9 cellular contexts compared by ENCODE assay signal in the genomic region with DNA sequence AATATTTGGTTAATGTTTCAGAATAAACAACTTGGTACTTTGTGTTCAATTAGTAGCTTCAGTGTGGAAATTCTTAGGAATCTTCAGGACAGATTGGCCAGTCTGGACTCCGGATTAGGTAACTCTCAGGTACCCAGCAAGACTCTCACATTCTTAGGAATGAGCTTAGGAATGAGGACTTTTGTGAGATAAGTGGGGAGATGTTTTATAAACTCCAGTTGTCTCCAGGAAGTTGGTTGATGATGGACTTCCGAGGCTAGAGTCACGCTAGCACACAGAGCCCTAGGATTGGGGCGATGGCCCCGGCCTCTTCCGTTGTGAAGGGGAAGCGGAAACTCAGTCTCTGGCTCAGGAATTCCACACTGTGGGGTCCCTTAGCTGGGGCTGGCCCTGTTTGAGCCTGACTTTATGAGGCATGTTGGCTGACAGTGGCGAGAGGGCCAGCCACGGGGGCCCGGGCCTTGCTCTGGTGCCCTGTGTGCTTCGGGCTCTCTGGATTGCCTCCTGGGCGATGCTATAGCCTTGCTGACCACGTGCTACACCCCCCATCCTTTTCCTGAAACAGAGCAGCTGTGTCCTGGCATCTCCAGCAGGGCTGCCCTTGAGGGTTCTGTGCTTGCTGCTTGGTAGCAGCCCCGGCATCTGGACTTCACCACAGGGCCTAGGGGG. TPM values are rescaled to one million over a fixed set of nuclear protein-coding genes. Genes with fewer than 3 reads are reported as not detected.
DNase-seq lines count a peak whose midpoint lies in the region; ATAC-seq, FAIRE-seq and TF ChIP-seq lines count a peak whose summit lies in the region.
"Had no signal": no experiment of that assay in that cellular context is flagged by ENCODE, and none has a peak within 500 bp of the region (broad histone marks: within the 10 kb centered on the region; RNA-seq: fewer than 3 reads in every experiment).

No MANE protein-coding gene starts in this region.

- in situ Hi-C loops in Panc1 (cut with HindIII; ENCODE audit: low pct_unique_long_range_greater_than_20kb, low sequenced_read_pairs), result no loop called here

- DNase-seq in Panc1 (ENCODE audit: low read depth, low spot score) (no peak), endothelial cell of umbilical vein (ENCODE audit: low read depth, low spot score) (peak; percentile 77), midbrain (lab: John Stamatoyannopoulos, UW) (peak; percentile 45), tibial artery (no peak), iPS-NIHi7 (ENCODE audit: extremely low spot score) (no peak), retina (no peak), SK-N-DZ (ENCODE audit: low spot score) (no peak)
- DNase-seq: T-helper 9 cell had no signal

- H3K9me3 ChIP-seq in Panc1 (ENCODE audit: control insufficient read depth, insufficient read depth, low read depth, low read length) (no peaks in the 10 kb centered on the region), endothelial cell of umbilical vein (replicated peaks; ENCODE audit: control insufficient read depth, insufficient read depth, low read length) (no peaks in the 10 kb centered on the region), tibial artery (no peaks in the 10 kb centered on the region)

- no peaks in the 10 kb centered on the region for H3K9me1 ChIP-seq in endothelial cell of umbilical vein (replicated peaks; ENCODE audit: control insufficient read depth, extremely low read depth, insufficient read depth, low read length)

- H3K4me1 ChIP-seq in Panc1 (ENCODE audit: control insufficient read depth, insufficient read depth, low read length) (0 out of 2 replicates have a peak, but pooled peaks cover 6% of the 10 kb centered on the region), endothelial cell of umbilical vein (ENCODE audit: control insufficient read depth, extremely low read depth, insufficient read depth, low read length) (peaks cover 20% of the 10 kb centered on the region), tibial artery (peaks cover 0 to 18% (median 10%) of the 10 kb centered on the region in 4 donors)

- H3K4me3 ChIP-seq in Panc1 (ENCODE audit: low read depth in 2 of 2, low read length in 2 of 2), result no peak overlapping the region
- no peak overlapping the region for H3K4me3 ChIP-seq in endothelial cell of umbilical vein (replicated peaks in 1 of 3; ENCODE audit: insufficient read depth in 1 of 3, low read depth in 1 of 3, low read length in 3 of 3)
- no peak overlapping the region for H3K4me3 ChIP-seq in tibial artery

- peak; percentile 71 for ATAC-seq in Panc1
- ATAC-seq: esophagus mucosa had no signal

- dilution Hi-C loops in endothelial cell of umbilical vein (cut with MboI; ENCODE audit: extremely low pct_ligation_motif_present, low sequenced_read_pairs), result no loop called here

- H3K4me2 ChIP-seq in endothelial cell of umbilical vein (ENCODE audit: insufficient read depth, low read length), result peak overlapping the region; percentile 28

- no peaks in the 10 kb centered on the region for H3K36me3 ChIP-seq in Panc1 (ENCODE audit: control insufficient read depth, insufficient read depth, low read length)
- H3K36me3 ChIP-seq in endothelial cell of umbilical vein (ENCODE audit: control insufficient read depth in 2 of 2, extremely low read depth in 1 of 2, insufficient read depth in 2 of 2, low read length in 2 of 2), result no peaks in the 10 kb centered on the region
- H3K36me3 ChIP-seq in tibial artery, result peaks cover 3 to 21% (median 14%) of the 10 kb centered on the region in 3 donors

- no peak overlapping the region for H2AFZ ChIP-seq in endothelial cell of umbilical vein (ENCODE audit: low read depth, low read length)

- TF ChIP-seq CTCF in Panc1 (IDR thresholded peaks at IDR 0.05), result no peak
- peak in 1 of 2 donors; percentile 16 for TF ChIP-seq CTCF in endothelial cell of umbilical vein (IDR thresholded peaks at IDR 0.05; ENCODE audit: extremely low read depth in 1 of 2, insufficient read depth in 1 of 2, low read depth in 1 of 2, low read length in 2 of 2)
- TF ChIP-seq CTCF in tibial artery (IDR thresholded peaks at IDR 0.05), result no peak

- H3K27me3 ChIP-seq in Panc1 (ENCODE audit: control insufficient read depth, insufficient read depth, low read length) (no peaks in the 10 kb centered on the region), endothelial cell of umbilical vein (ENCODE audit: control insufficient read depth in 2 of 2, insufficient read depth in 2 of 2, low read length in 2 of 2) (no peaks in the 10 kb centered on the region), tibial artery (no peaks in the 10 kb centered on the region)

- POLR2A ChIA-PET in Panc1 (lab: Charles Lee), result no interaction called here
- POLR2A ChIA-PET in endothelial cell of umbilical vein (lab: Charles Lee), result interaction anchor here (0.6 kb wide), 1 partner anchor 408 kb away, joined by 7 read pairs; no protein-coding TSS in a partner anchor

- BruUV-seq in Panc1 (replicated peaks; lab: Mats Ljungman, UMichigan), result no TSS peak
- TSS peak; percentile 92 for BruUV-seq in endothelial cell of umbilical vein (replicated peaks; lab: Mats Ljungman, UMichigan)

- H3K9ac ChIP-seq in endothelial cell of umbilical vein (replicated peaks; ENCODE audit: extremely low read depth, insufficient read depth, low read length), result peak overlapping the region; percentile 83

- CTCF ChIA-PET in Panc1 (lab: Charles Lee) (interaction anchor here (0.6 kb wide), 1 partner anchor 49 kb away, joined by 4 read pairs; no protein-coding TSS in a partner anchor), endothelial cell of umbilical vein (lab: Charles Lee) (interaction anchor here (0.8 to 2.2 kb wide), 4 partner anchors 9 to 67 kb away, joined by 3 to 7 read pairs (median 4); a partner anchor contains a TSS)

- H4K20me1 ChIP-seq in endothelial cell of umbilical vein (replicated peaks; ENCODE audit: control insufficient read depth, extremely low read depth, insufficient read depth, low read length), result no peaks in the 10 kb centered on the region

- intact Hi-C loops in Panc1 (cut with micrococcal nuclease; ENCODE audit: unreplicated experiment) (no loop called here), endothelial cell of umbilical vein (cut with micrococcal nuclease) (loop anchor here (1.0 kb wide), 2 partner anchors 19 to 34 kb away; no protein-coding TSS in a partner anchor), tibial artery (cut with DNase I; ENCODE audit: low total_unique reads) (no loop called here)

- TF ChIP-seq POLR2A in endothelial cell of umbilical vein (IDR thresholded peaks at IDR 0.05; ENCODE audit: low read depth, low read length), result peak; percentile 36

- peaks cover 20% of the 10 kb centered on the region for H3K79me2 ChIP-seq in endothelial cell of umbilical vein (ENCODE audit: control insufficient read depth, insufficient read depth, low read length)

- H3K27ac ChIP-seq in Panc1 (ENCODE audit: low read length) (0 out of 2 replicates have a peak overlapping the region, but pooled peaks have one; percentile 39), endothelial cell of umbilical vein (ENCODE audit: insufficient read depth, low read depth, low read length) (peak overlapping the region; percentile 97), tibial artery (peak overlapping the region; percentile 34 to 60)

- FAIRE-seq in endothelial cell of umbilical vein (lab: Jason Lieb, UNC), result peak; percentile 93

TF ChIP-seq in endothelial cell of umbilical vein, 7 proteins besides CTCF, POLR2A, EP300 and RAD21:
- TF ChIP-seq GATA2 (IDR thresholded peaks at IDR 0.05; ENCODE audit: insufficient read depth, insufficient read length, low read depth, low read length) (no peak), MYC (IDR thresholded peaks at IDR 0.05; ENCODE audit: low read depth, low read length) (no peak), FOS (IDR thresholded peaks at IDR 0.05; ENCODE audit: borderline replicate concordance, insufficient read depth, low read length) (no peak), EZH2 (IDR thresholded peaks at IDR 0.05; ENCODE audit: borderline replicate concordance, low read depth, low read length, severe bottlenecking) (no peak), POLR2AphosphoS5 (IDR thresholded peaks at IDR 0.05; ENCODE audit: insufficient read depth, low read depth, low read length) (peak; percentile 57), JUN (IDR thresholded peaks at IDR 0.05; ENCODE audit: borderline replicate concordance, insufficient read depth, insufficient read length, low read depth) (peak; percentile 54)
- TF ChIP-seq, protein P1, sequence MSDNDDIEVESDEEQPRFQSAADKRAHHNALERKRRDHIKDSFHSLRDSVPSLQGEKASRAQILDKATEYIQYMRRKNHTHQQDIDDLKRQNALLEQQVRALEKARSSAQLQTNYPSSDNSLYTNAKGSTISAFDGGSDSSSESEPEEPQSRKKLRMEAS (IDR thresholded peaks at IDR 0.05; ENCODE audit: insufficient read depth, insufficient read length), result peak; percentile 93

RNA-seq across cellular contexts. Expression of a gene that starts 32.4 kb away (rescaled TPM):
- total RNA-seq in Panc1 (2021; ENCODE audit: unreplicated experiment), result 57.3 TPM
- polyA plus RNA-seq in Panc1 (2012; ENCODE audit: insufficient read length), result 65.7 TPM
- 64.9 and 75.9 TPM in 2 replicates for total RNA-seq in endothelial cell of umbilical vein
- 19.3 and 20.5 TPM in 2 replicates for polyA plus RNA-seq in endothelial cell of umbilical vein
- 21.7 and 25.3 TPM in 2 replicates for polyA plus RNA-seq in endothelial cell of umbilical vein (2011; cell fraction: cytosol; rRNA removed)
- 61.5 and 72.6 TPM in 2 replicates for polyA plus RNA-seq in endothelial cell of umbilical vein (2011; cell fraction: nucleus; rRNA removed)
- 36.9 and 44.4 TPM in 2 replicates for polyA plus RNA-seq in endothelial cell of umbilical vein (2012)
- 28.4 and 37.7 TPM in 2 replicates for polyA minus RNA-seq in endothelial cell of umbilical vein
- polyA minus RNA-seq in endothelial cell of umbilical vein (2011; cell fraction: cytosol; rRNA and poly(A)+ RNA removed), result 6.7 TPM
- polyA minus RNA-seq in endothelial cell of umbilical vein (2011; cell fraction: nucleus; rRNA and poly(A)+ RNA removed), result 30.2 and 32.3 TPM in 2 replicates
- polyA plus RNA-seq in SK-N-DZ (2014; cell fraction: cytosol; rRNA removed), result 31.3 and 32.7 TPM in 2 replicates
- 62.0 and 97.3 TPM in 2 replicates for polyA plus RNA-seq in SK-N-DZ (2014; cell fraction: nucleus; rRNA removed)

RNA-seq across cellular contexts. Expression of a gene that starts 56.2 kb away (rescaled TPM):
- total RNA-seq in Panc1 (2021; ENCODE audit: unreplicated experiment) (92.7 TPM), endothelial cell of umbilical vein (23.1 and 28.3 TPM in 2 replicates)
- 107 TPM for polyA plus RNA-seq in Panc1 (2012; ENCODE audit: insufficient read length)
- polyA plus RNA-seq in endothelial cell of umbilical vein, result 46.5 and 61.7 TPM in 2 replicates
- polyA plus RNA-seq in endothelial cell of umbilical vein (2011; cell fraction: cytosol; rRNA removed), result 19.8 and 30.3 TPM in 2 replicates
- polyA plus RNA-seq in endothelial cell of umbilical vein (2011; cell fraction: nucleus; rRNA removed), result 82.4 and 87.1 TPM in 2 replicates
- 16.7 and 26.2 TPM in 2 replicates for polyA plus RNA-seq in endothelial cell of umbilical vein (2012)
- 13.3 and 20.1 TPM in 2 replicates for polyA minus RNA-seq in endothelial cell of umbilical vein
- polyA minus RNA-seq in endothelial cell of umbilical vein (2011; cell fraction: cytosol; rRNA and poly(A)+ RNA removed), result 17.4 TPM
- polyA minus RNA-seq in endothelial cell of umbilical vein (2011; cell fraction: nucleus; rRNA and poly(A)+ RNA removed), result 12.1 and 15.1 TPM in 2 replicates
- 15.9 and 21.1 TPM in 2 replicates for polyA plus RNA-seq in SK-N-DZ (2014; cell fraction: cytosol; rRNA removed)
- 108 and 109 TPM in 2 replicates for polyA plus RNA-seq in SK-N-DZ (2014; cell fraction: nucleus; rRNA removed)

Comparison
In these comparisons a context has a peak if more than half of its experiments do, and no peak if none do; other contexts are left out.
1. DNase-seq: peak in endothelial cell of umbilical vein (single experiment) and midbrain (single experiment); none in Panc1 (single experiment), tibial artery (0 of 2), iPS-NIHi7 (single experiment), retina (single experiment) and SK-N-DZ (single experiment).
2. H3K27ac ChIP-seq: peak in every context shown above with its lines; median percentile 97 in endothelial cell of umbilical vein; 47 in tibial artery; 39 in Panc1.